5 cellular contexts compared by ENCODE assay signal in the genomic region with DNA sequence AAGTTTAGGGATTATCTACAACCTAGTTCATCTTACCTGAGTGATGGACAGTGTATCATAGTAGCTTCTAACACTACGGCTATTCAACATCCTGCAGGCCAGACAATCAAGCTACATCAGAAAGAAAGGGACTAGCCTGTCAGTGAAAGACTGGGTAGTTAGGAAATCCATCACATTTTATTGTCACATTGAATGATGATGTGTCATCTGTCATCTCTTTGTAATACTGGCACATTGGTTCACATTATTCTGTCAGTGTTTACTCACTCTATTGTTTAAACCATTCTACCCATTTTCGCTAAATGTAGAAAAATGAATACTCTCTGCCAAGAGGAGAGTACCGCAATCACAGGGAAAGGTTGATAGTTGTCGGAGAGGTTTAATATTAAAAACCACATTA.
"Had no signal": no experiment of that assay in that cellular context is flagged by ENCODE, and none has a peak within 500 bp of the region (broad histone marks: within the 10 kb centered on the region; RNA-seq: fewer than 3 reads in every experiment).

No MANE protein-coding gene starts in this region.

- H2AFZ ChIP-seq: GM23338 had no signal

- ATAC-seq: GM23338, K562 had no signal

- DNase-seq: H9, HCEC 1CT, KG1 had no signal

- H3K4me2 ChIP-seq: GM23338 had no signal

- H3K4me3 ChIP-seq: GM23338, K562 had no signal
